In the genomic region with DNA sequence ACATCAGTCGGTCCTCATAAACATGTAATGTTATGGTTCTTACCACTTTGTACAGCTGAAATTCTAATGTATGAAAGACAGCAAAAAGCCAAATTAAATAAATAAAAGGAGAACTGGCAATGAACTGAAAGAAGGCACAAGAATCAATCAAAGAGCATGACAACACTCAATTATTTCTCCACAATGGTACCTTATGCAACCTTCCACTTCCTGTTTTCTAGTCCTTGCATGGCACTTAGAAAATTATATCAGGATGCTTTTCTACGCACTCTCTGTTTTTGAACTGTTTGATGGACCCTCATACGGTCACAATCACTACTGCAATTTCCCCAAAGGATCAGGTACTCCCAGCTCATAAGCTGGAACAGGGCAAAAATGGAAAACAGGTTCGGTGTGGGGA, we compare ENCODE assay signal across 15 cellular contexts.
DNase-seq lines count a peak whose midpoint lies in the region; ATAC-seq lines count a peak whose summit lies in the region.
"Had no signal": no experiment of that assay in that cellular context is flagged by ENCODE, and none has a peak within 500 bp of the region (broad histone marks: within the 10 kb centered on the region; RNA-seq: fewer than 3 reads in every experiment).

No MANE protein-coding gene starts in this region.

- ATAC-seq in GM19324 (IDR thresholded peaks at IDR 0.05; ENCODE audit: low FRiP score, unreplicated experiment), result no peak

- DNase-seq in NCI-H1436 treated with DMSO at 0.1 percent for 48 hours (lab: John Stamatoyannopoulos, UW) (peak; percentile 17), NCI-H1436 (lab: John Stamatoyannopoulos, UW) (no peak), NOMO-1 treated with DMSO at 0.1 percent for 48 hours (lab: John Stamatoyannopoulos, UW; ENCODE audit: unreplicated experiment) (peak; percentile 93), SKM-1 treated with dmso at 0.1 percent for 144 hours (lab: John Stamatoyannopoulos, UW; ENCODE audit: unreplicated experiment) (peak; percentile 91), NCI-H748 (lab: John Stamatoyannopoulos, UW; ENCODE audit: unreplicated experiment) (no peak), NCI-H2171 (lab: John Stamatoyannopoulos, UW) (no peak)
- no peak for DNase-seq in activated CD4-positive, alpha-beta T cell treated with anti-CD3 and anti-CD28 coated beads for 48 hours
- DNase-seq: GF-D8, KG1, NCI-H1417, NCI-H2029 treated with DMSO at 0.1 percent for 48 hours, NCI-H226, NCI-H526, SK-N-SH had no signal

Comparison
In these comparisons a context has a peak if more than half of its experiments do, and no peak if none do; other contexts are left out.
1. DNase-seq: peak in NCI-H1436 treated with DMSO at 0.1 percent for 48 hours (single experiment), NOMO-1 treated with DMSO at 0.1 percent for 48 hours (single experiment) and SKM-1 treated with dmso at 0.1 percent for 144 hours (single experiment); none in NCI-H1436 (single experiment), activated CD4-positive, alpha-beta T cell treated with anti-CD3 and anti-CD28 coated beads for 48 hours (single experiment), NCI-H748 (single experiment) and NCI-H2171 (single experiment).